In the genomic region with DNA sequence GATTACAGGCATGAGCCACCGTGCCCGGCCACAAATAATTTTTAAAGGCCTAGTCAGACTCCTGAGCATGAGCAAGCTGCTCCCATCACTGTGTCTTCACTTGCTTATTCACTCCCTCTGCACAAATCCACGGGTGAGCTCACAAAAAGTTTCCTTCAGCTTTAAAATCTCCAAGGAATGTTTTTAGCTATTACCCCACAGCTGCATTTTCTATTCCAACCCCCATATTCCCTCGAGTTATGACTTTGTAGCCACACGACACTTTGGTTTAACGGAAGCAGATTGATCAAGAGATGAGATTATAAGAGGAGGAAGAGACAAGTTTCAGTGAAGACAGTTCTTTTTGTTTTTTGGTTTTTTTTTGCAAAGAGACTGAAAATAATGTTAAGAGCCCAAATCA, we compare ENCODE assay signal across 1 cellular context.
TF ChIP-seq lines count a peak whose summit lies in the region.

No MANE protein-coding gene starts in this region.

TF ChIP-seq in HepG2, 621 proteins besides CTCF, POLR2A, EP300 and RAD21:
- TF ChIP-seq AKNA (CRISPR knock-in tag; IDR thresholded peaks at IDR 0.05; ENCODE audit: borderline replicate concordance) = no peak
- TF ChIP-seq ARID3A (IDR thresholded peaks at IDR 0.05; ENCODE audit: low read depth, low read length) = no peak
- TF ChIP-seq SNRNP70 (IDR thresholded peaks at IDR 0.05; ENCODE audit: low read depth, low read length) = no peak
- no peak for TF ChIP-seq ZNF580 (CRISPR knock-in tag; IDR thresholded peaks at IDR 0.05; ENCODE audit: borderline replicate concordance, low read depth)
- no peak for TF ChIP-seq ZNF343 (CRISPR knock-in tag; IDR thresholded peaks at IDR 0.05)
- TF ChIP-seq ZNF629 (CRISPR knock-in tag; conservative IDR thresholded peaks at IDR 0.05) = no peak
- no peak for TF ChIP-seq RELA (CRISPR knock-in tag; IDR thresholded peaks at IDR 0.05)
- TF ChIP-seq MAZ (IDR thresholded peaks at IDR 0.05; ENCODE audit: borderline replicate concordance, low read depth, low read length) = no peak
- TF ChIP-seq MAZ (CRISPR knock-in tag; IDR thresholded peaks at IDR 0.05; ENCODE audit: low read depth) = no peak
- TF ChIP-seq NR2F1 (CRISPR knock-in tag; IDR thresholded peaks at IDR 0.05) = no peak
- TF ChIP-seq TOE1 (CRISPR knock-in tag; IDR thresholded peaks at IDR 0.05) = no peak
- no peak for TF ChIP-seq FLYWCH1 (CRISPR knock-in tag; IDR thresholded peaks at IDR 0.05)
- TF ChIP-seq, protein P1, sequence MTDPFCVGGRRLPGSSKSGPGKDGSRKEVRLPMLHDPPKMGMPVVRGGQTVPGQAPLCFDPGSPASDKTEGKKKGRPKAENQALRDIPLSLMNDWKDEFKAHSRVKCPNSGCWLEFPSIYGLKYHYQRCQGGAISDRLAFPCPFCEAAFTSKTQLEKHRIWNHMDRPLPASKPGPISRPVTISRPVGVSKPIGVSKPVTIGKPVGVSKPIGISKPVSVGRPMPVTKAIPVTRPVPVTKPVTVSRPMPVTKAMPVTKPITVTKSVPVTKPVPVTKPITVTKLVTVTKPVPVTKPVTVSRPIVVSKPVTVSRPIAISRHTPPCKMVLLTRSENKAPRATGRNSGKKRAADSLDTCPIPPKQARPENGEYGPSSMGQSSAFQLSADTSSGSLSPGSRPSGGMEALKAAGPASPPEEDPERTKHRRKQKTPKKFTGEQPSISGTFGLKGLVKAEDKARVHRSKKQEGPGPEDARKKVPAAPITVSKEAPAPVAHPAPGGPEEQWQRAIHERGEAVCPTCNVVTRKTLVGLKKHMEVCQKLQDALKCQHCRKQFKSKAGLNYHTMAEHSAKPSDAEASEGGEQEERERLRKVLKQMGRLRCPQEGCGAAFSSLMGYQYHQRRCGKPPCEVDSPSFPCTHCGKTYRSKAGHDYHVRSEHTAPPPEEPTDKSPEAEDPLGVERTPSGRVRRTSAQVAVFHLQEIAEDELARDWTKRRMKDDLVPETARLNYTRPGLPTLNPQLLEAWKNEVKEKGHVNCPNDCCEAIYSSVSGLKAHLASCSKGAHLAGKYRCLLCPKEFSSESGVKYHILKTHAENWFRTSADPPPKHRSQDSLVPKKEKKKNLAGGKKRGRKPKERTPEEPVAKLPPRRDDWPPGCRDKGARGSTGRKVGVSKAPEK (CRISPR knock-in tag; IDR thresholded peaks at IDR 0.05; ENCODE audit: borderline replicate concordance) = no peak
- no peak for TF ChIP-seq KAT8 (CRISPR knock-in tag; IDR thresholded peaks at IDR 0.05)
- no peak for TF ChIP-seq KLF11 (CRISPR knock-in tag; IDR thresholded peaks at IDR 0.05)
- no peak for TF ChIP-seq UBTF (CRISPR knock-in tag; IDR thresholded peaks at IDR 0.05)
- no peak for TF ChIP-seq ZIK1 (CRISPR knock-in tag; IDR thresholded peaks at IDR 0.05; ENCODE audit: borderline replicate concordance, low read depth)
TF ChIP-seq in HepG2: peak in this region for 0.
